1 cellular context compared by ENCODE assay signal in genomic region chr4:158810487-158811215, GRCh38.
TF ChIP-seq lines count a peak whose summit lies in the region.

No MANE protein-coding gene starts in this region.

TF ChIP-seq in HEK293, 187 proteins besides CTCF, POLR2A, EP300 and RAD21 (continued from another document and continues in another):
- TF ChIP-seq, protein P1, sequence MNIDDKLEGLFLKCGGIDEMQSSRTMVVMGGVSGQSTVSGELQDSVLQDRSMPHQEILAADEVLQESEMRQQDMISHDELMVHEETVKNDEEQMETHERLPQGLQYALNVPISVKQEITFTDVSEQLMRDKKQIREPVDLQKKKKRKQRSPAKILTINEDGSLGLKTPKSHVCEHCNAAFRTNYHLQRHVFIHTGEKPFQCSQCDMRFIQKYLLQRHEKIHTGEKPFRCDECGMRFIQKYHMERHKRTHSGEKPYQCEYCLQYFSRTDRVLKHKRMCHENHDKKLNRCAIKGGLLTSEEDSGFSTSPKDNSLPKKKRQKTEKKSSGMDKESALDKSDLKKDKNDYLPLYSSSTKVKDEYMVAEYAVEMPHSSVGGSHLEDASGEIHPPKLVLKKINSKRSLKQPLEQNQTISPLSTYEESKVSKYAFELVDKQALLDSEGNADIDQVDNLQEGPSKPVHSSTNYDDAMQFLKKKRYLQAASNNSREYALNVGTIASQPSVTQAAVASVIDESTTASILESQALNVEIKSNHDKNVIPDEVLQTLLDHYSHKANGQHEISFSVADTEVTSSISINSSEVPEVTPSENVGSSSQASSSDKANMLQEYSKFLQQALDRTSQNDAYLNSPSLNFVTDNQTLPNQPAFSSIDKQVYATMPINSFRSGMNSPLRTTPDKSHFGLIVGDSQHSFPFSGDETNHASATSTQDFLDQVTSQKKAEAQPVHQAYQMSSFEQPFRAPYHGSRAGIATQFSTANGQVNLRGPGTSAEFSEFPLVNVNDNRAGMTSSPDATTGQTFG (tag by site-specific recombination; IDR thresholded peaks at IDR 0.05; ENCODE audit: borderline replicate concordance): no peak
- no peak for TF ChIP-seq ZBTB8A (tag by site-specific recombination; IDR thresholded peaks at IDR 0.05)
- no peak for TF ChIP-seq ZNF114 (tag by site-specific recombination; IDR thresholded peaks at IDR 0.05)
- no peak for TF ChIP-seq ZNF571 (tag by site-specific recombination; IDR thresholded peaks at IDR 0.05)
- no peak for TF ChIP-seq ZNF785 (tag by site-specific recombination; IDR thresholded peaks at IDR 0.05)
- no peak for TF ChIP-seq GLI4 (tag by site-specific recombination; IDR thresholded peaks at IDR 0.05)
- TF ChIP-seq ZXDB (tag by site-specific recombination; IDR thresholded peaks at IDR 0.05): peak; percentile 90
- TF ChIP-seq ZNF529 (tag by site-specific recombination; IDR thresholded peaks at IDR 0.05; ENCODE audit: insufficient replicate concordance): no peak
- no peak for TF ChIP-seq ZNF621 (tag by site-specific recombination; IDR thresholded peaks at IDR 0.05)
- no peak for TF ChIP-seq ZNF449 (tag by site-specific recombination; IDR thresholded peaks at IDR 0.05)
- TF ChIP-seq ZNF707 (tag by site-specific recombination; IDR thresholded peaks at IDR 0.05): no peak
- TF ChIP-seq SCRT1 (tag by site-specific recombination; IDR thresholded peaks at IDR 0.05; ENCODE audit: borderline replicate concordance): no peak
- no peak for TF ChIP-seq SALL2 (tag by site-specific recombination; IDR thresholded peaks at IDR 0.05; ENCODE audit: borderline replicate concordance)
- TF ChIP-seq, protein P2, sequence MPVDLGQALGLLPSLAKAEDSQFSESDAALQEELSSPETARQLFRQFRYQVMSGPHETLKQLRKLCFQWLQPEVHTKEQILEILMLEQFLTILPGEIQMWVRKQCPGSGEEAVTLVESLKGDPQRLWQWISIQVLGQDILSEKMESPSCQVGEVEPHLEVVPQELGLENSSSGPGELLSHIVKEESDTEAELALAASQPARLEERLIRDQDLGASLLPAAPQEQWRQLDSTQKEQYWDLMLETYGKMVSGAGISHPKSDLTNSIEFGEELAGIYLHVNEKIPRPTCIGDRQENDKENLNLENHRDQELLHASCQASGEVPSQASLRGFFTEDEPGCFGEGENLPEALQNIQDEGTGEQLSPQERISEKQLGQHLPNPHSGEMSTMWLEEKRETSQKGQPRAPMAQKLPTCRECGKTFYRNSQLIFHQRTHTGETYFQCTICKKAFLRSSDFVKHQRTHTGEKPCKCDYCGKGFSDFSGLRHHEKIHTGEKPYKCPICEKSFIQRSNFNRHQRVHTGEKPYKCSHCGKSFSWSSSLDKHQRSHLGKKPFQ (tag by site-specific recombination; IDR thresholded peaks at IDR 0.05): peak; percentile 99
- no peak for TF ChIP-seq SP3 (tag by site-specific recombination; IDR thresholded peaks at IDR 0.05)
- TF ChIP-seq ZNF623 (tag by site-specific recombination; IDR thresholded peaks at IDR 0.05): no peak
- no peak for TF ChIP-seq ZNF530 (tag by site-specific recombination; IDR thresholded peaks at IDR 0.05; ENCODE audit: low read depth)
- peak; percentile 98 for TF ChIP-seq PRDM6 (tag by site-specific recombination; IDR thresholded peaks at IDR 0.05)
- no peak for TF ChIP-seq ZNF280D (tag by site-specific recombination; IDR thresholded peaks at IDR 0.05)
- TF ChIP-seq ZNF645 (tag by site-specific recombination; IDR thresholded peaks at IDR 0.05): no peak
- no peak for TF ChIP-seq ZNF239 (tag by site-specific recombination; IDR thresholded peaks at IDR 0.05)
- TF ChIP-seq ZNF677 (tag by site-specific recombination; IDR thresholded peaks at IDR 0.05): no peak
- no peak for TF ChIP-seq ZNF658 (tag by site-specific recombination; IDR thresholded peaks at IDR 0.05)
- peak; percentile 73 for TF ChIP-seq IKZF3 (tag by site-specific recombination; IDR thresholded peaks at IDR 0.05)
- TF ChIP-seq, protein P3, sequence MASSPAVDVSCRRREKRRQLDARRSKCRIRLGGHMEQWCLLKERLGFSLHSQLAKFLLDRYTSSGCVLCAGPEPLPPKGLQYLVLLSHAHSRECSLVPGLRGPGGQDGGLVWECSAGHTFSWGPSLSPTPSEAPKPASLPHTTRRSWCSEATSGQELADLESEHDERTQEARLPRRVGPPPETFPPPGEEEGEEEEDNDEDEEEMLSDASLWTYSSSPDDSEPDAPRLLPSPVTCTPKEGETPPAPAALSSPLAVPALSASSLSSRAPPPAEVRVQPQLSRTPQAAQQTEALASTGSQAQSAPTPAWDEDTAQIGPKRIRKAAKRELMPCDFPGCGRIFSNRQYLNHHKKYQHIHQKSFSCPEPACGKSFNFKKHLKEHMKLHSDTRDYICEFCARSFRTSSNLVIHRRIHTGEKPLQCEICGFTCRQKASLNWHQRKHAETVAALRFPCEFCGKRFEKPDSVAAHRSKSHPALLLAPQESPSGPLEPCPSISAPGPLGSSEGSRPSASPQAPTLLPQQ (tag by site-specific recombination; IDR thresholded peaks at IDR 0.05): no peak
- TF ChIP-seq ZNF214 (tag by site-specific recombination; IDR thresholded peaks at IDR 0.05; ENCODE audit: borderline replicate concordance): no peak
- TF ChIP-seq ZFP37 (tag by site-specific recombination; IDR thresholded peaks at IDR 0.05): no peak
- no peak for TF ChIP-seq ZNF223 (tag by site-specific recombination; IDR thresholded peaks at IDR 0.05)
- no peak for TF ChIP-seq ZNF473 (tag by site-specific recombination; IDR thresholded peaks at IDR 0.05)
- TF ChIP-seq ZNF830 (tag by site-specific recombination; IDR thresholded peaks at IDR 0.05; ENCODE audit: low read depth): no peak
- peak; percentile 16; the same call in 1 of the 2 replicates for TF ChIP-seq ZNF501 (tag by site-specific recombination; IDR thresholded peaks at IDR 0.05)
- TF ChIP-seq ZBTB17 (tag by site-specific recombination; IDR thresholded peaks at IDR 0.05): peak; percentile 64
- TF ChIP-seq ZBTB11 (tag by site-specific recombination; conservative IDR thresholded peaks at IDR 0.05; ENCODE audit: low read depth): no peak
- TF ChIP-seq, protein P4, sequence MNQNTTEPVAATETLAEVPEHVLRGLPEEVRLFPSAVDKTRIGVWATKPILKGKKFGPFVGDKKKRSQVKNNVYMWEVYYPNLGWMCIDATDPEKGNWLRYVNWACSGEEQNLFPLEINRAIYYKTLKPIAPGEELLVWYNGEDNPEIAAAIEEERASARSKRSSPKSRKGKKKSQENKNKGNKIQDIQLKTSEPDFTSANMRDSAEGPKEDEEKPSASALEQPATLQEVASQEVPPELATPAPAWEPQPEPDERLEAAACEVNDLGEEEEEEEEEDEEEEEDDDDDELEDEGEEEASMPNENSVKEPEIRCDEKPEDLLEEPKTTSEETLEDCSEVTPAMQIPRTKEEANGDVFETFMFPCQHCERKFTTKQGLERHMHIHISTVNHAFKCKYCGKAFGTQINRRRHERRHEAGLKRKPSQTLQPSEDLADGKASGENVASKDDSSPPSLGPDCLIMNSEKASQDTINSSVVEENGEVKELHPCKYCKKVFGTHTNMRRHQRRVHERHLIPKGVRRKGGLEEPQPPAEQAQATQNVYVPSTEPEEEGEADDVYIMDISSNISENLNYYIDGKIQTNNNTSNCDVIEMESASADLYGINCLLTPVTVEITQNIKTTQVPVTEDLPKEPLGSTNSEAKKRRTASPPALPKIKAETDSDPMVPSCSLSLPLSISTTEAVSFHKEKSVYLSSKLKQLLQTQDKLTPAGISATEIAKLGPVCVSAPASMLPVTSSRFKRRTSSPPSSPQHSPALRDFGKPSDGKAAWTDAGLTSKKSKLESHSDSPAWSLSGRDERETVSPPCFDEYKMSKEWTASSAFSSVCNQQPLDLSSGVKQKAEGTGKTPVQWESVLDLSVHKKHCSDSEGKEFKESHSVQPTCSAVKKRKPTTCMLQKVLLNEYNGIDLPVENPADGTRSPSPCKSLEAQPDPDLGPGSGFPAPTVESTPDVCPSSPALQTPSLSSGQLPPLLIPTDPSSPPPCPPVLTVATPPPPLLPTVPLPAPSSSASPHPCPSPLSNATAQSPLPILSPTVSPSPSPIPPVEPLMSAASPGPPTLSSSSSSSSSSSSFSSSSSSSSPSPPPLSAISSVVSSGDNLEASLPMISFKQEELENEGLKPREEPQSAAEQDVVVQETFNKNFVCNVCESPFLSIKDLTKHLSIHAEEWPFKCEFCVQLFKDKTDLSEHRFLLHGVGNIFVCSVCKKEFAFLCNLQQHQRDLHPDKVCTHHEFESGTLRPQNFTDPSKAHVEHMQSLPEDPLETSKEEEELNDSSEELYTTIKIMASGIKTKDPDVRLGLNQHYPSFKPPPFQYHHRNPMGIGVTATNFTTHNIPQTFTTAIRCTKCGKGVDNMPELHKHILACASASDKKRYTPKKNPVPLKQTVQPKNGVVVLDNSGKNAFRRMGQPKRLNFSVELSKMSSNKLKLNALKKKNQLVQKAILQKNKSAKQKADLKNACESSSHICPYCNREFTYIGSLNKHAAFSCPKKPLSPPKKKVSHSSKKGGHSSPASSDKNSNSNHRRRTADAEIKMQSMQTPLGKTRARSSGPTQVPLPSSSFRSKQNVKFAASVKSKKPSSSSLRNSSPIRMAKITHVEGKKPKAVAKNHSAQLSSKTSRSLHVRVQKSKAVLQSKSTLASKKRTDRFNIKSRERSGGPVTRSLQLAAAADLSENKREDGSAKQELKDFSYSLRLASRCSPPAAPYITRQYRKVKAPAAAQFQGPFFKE (tag by site-specific recombination; IDR thresholded peaks at IDR 0.05; ENCODE audit: borderline replicate concordance): no peak
- no peak for TF ChIP-seq ZNF274 (IDR thresholded peaks at IDR 0.05; ENCODE audit: low read length)
- no peak for TF ChIP-seq ZNF274 (tag by site-specific recombination; IDR thresholded peaks at IDR 0.05; ENCODE audit: borderline replicate concordance)
- TF ChIP-seq ZNF140 (tag by site-specific recombination; IDR thresholded peaks at IDR 0.05): no peak
